ENCODE assay signal across 15 cellular contexts in genomic region chr17:4247981-4248388, GRCh38. TPM values are rescaled to one million over a fixed set of nuclear protein-coding genes. Genes with fewer than 3 reads are reported as not detected.
A peak's percentile ranks its signal among the peaks of the same experiment; 100 is the strongest.
DNase-seq lines count a peak whose midpoint lies in the region; ATAC-seq, FAIRE-seq and TF ChIP-seq lines count a peak whose summit lies in the region.
"Had no signal": no experiment of that assay in that cellular context is flagged by ENCODE, and none has a peak within 500 bp of the region (broad histone marks: within the 10 kb centered on the region; RNA-seq: fewer than 3 reads in every experiment).

No MANE protein-coding gene starts in this region.

- H3K9ac ChIP-seq in kidney (ENCODE audit: low read length in 2 of 2), result peak overlapping the region in 1 of 2 donors; percentile 65
- H3K9ac ChIP-seq: neural progenitor cell had no signal

- H3K9me3 Mint-ChIP-seq in activated naive CD8-positive, alpha-beta T cell treated with anti-CD3 and anti-CD28 coated beads, Interleukin-2, amount 50 U/mL, for 24 hours, result no peaks in the 10 kb centered on the region
- H3K9me3 Mint-ChIP-seq: activated CD4-positive, alpha-beta T cell treated with anti-CD3 and anti-CD28 coated beads, Interleukin-2, amount 10 ng/mL, durations not matched to agents 7 days and 5 days; effector memory CD8-positive, alpha-beta T cell; neural progenitor cell had no signal

- no peak for TF ChIP-seq CTCF in kidney (IDR thresholded peaks at IDR 0.05; ENCODE audit: borderline replicate concordance, extremely low read depth, insufficient read depth)
- TF ChIP-seq CTCF in tibial artery (IDR thresholded peaks at IDR 0.05), result no peak

- H3K4me3 Mint-ChIP-seq in activated naive CD8-positive, alpha-beta T cell treated with anti-CD3 and anti-CD28 coated beads, Interleukin-2, amount 50 U/mL, for 24 hours, result no peak overlapping the region
- H3K4me3 Mint-ChIP-seq: activated CD4-positive, alpha-beta T cell treated with anti-CD3 and anti-CD28 coated beads, Interleukin-2, amount 10 ng/mL, durations not matched to agents 7 days and 5 days; effector memory CD8-positive, alpha-beta T cell; neural progenitor cell had no signal

- H3K27ac ChIP-seq in kidney (ENCODE audit: low read depth in 2 of 2, low read length in 2 of 2) (peak overlapping the region; percentile 80 to 86), tibial artery (peak overlapping the region; percentile 65)
- H3K27ac ChIP-seq: neural progenitor cell had no signal

- H3K27me3 Mint-ChIP-seq in activated naive CD8-positive, alpha-beta T cell treated with anti-CD3 and anti-CD28 coated beads, Interleukin-2, amount 50 U/mL, for 24 hours, result no peaks in the 10 kb centered on the region
- H3K27me3 Mint-ChIP-seq: activated CD4-positive, alpha-beta T cell treated with anti-CD3 and anti-CD28 coated beads, Interleukin-2, amount 10 ng/mL, durations not matched to agents 7 days and 5 days; effector memory CD8-positive, alpha-beta T cell had no signal

- no peaks in the 10 kb centered on the region for H3K36me3 ChIP-seq in kidney (ENCODE audit: control insufficient read depth in 1 of 2, insufficient read depth in 2 of 2, low read length in 2 of 2)
- H3K36me3 ChIP-seq in tibial artery, result no peaks in the 10 kb centered on the region
- H3K36me3 ChIP-seq: neural progenitor cell had no signal

- H3K9me3 ChIP-seq in kidney (ENCODE audit: control insufficient read depth in 1 of 2, low read length in 2 of 2) (no peaks in the 10 kb centered on the region), tibial artery (no peaks in the 10 kb centered on the region)

- no peaks in the 10 kb centered on the region for H3K27me3 ChIP-seq in tibial artery
- H3K27me3 ChIP-seq: neural progenitor cell had no signal

- DNase-seq in SIG-M5 treated with dmso at 0.1 percent for 504 hours (lab: John Stamatoyannopoulos, UW; ENCODE audit: unreplicated experiment) (peak; percentile 28), SIG-M5 (lab: John Stamatoyannopoulos, UW) (no peak), kidney (peak; percentile 86), tibial artery (no peak), AG08396 (ENCODE audit: low spot score) (no peak)
- DNase-seq in activated naive CD8-positive, alpha-beta T cell treated with anti-CD3 and anti-CD28 coated beads, Interleukin-2, amount 50 U/mL, for 24 hours, result no peak
- DNase-seq: activated CD4-positive, alpha-beta T cell treated with anti-CD3 and anti-CD28 coated beads, Interleukin-2, amount 10 ng/mL, durations not matched to agents 7 days and 5 days; activated naive CD4-positive, alpha-beta T cell treated with anti-CD3 and anti-CD28 coated beads, Interleukin-2, amount 50 U/mL, for 16 hours; effector memory CD8-positive, alpha-beta T cell; NCI-H446 treated with DMSO at 0.1 percent for 48 hours; stimulated activated CD4-positive, alpha-beta T cell treated with anti-CD3 and anti-CD28 coated beads, Interleukin-2, amount 100 ng/mL, for 48 hours had no signal

- FAIRE-seq in kidney (lab: Jason Lieb, UNC), result no peak

- H3K36me3 Mint-ChIP-seq in activated naive CD8-positive, alpha-beta T cell treated with anti-CD3 and anti-CD28 coated beads, Interleukin-2, amount 50 U/mL, for 24 hours (ENCODE audit: low read depth), result peaks cover 9% of the 10 kb centered on the region

- H3K4me1 ChIP-seq in kidney (ENCODE audit: control insufficient read depth in 1 of 2, insufficient read depth in 1 of 2, low read depth in 1 of 2, low read length in 2 of 2) (peaks cover 7 to 12% of the 10 kb centered on the region in 2 donors), tibial artery (peaks cover 0 to 52% (median 30%) of the 10 kb centered on the region in 4 donors)

- peak; percentile 29 for ATAC-seq in activated naive CD8-positive, alpha-beta T cell treated with anti-CD3 and anti-CD28 coated beads, Interleukin-2, amount 50 U/mL, for 24 hours
- no peak for ATAC-seq in GM21717 (IDR thresholded peaks at IDR 0.05; ENCODE audit: unreplicated experiment)
- ATAC-seq in HG03025 (IDR thresholded peaks at IDR 0.05; ENCODE audit: low FRiP score, unreplicated experiment), result no peak
- ATAC-seq: effector memory CD8-positive, alpha-beta T cell; SK-N-SH treated with all-trans-retinoic acid at 6 μM for 48 hours had no signal

- peak overlapping the region in 1 of 2 donors; percentile 40 for H3K4me3 ChIP-seq in kidney (ENCODE audit: low read length in 2 of 2)
- H3K4me3 ChIP-seq in tibial artery, result no peak overlapping the region
- H3K4me3 ChIP-seq: neural progenitor cell had no signal

- intact Hi-C loops in kidney (cut with DNase I), result no loop called here
- intact Hi-C loops in tibial artery (cut with DNase I; ENCODE audit: low total_unique reads), result no loop called here

- H3K27ac Mint-ChIP-seq in activated naive CD8-positive, alpha-beta T cell treated with anti-CD3 and anti-CD28 coated beads, Interleukin-2, amount 50 U/mL, for 24 hours, result no peak overlapping the region
- H3K27ac Mint-ChIP-seq: effector memory CD8-positive, alpha-beta T cell; neural progenitor cell had no signal

- H3K4me1 Mint-ChIP-seq in activated naive CD8-positive, alpha-beta T cell treated with anti-CD3 and anti-CD28 coated beads, Interleukin-2, amount 50 U/mL, for 24 hours, result peaks cover 35% of the 10 kb centered on the region
- H3K4me1 Mint-ChIP-seq: neural progenitor cell had no signal

RNA-seq across cellular contexts. Expression of gene ANKFY1, which starts 15.8 kb away (rescaled TPM):
- 61.7 TPM for total RNA-seq in kidney
- 10.9 TPM for polyA plus RNA-seq in kidney (ENCODE audit: insufficient read depth, low read depth, low replicate concordance)

Comparison
In these comparisons a context has a peak if more than half of its experiments do, and no peak if none do; other contexts are left out.
1. DNase-seq: peak in SIG-M5 treated with dmso at 0.1 percent for 504 hours (single experiment) and kidney (single experiment); none in SIG-M5 (single experiment), activated naive CD8-positive, alpha-beta T cell treated with anti-CD3 and anti-CD28 coated beads, Interleukin-2, amount 50 U/mL, for 24 hours (single experiment), tibial artery (0 of 2) and AG08396 (single experiment).